In genomic region chr6:75481936-75482593, GRCh38 we compare ENCODE assay signal across 19 cellular contexts. TPM values are rescaled to one million over a fixed set of nuclear protein-coding genes. Genes with fewer than 3 reads are reported as not detected.
DNase-seq lines count a peak whose midpoint lies in the region; ATAC-seq, FAIRE-seq and TF ChIP-seq lines count a peak whose summit lies in the region.
"Had no signal": no experiment of that assay in that cellular context is flagged by ENCODE, and none has a peak within 500 bp of the region (broad histone marks: within the 10 kb centered on the region; RNA-seq: fewer than 3 reads in every experiment).

No MANE protein-coding gene starts in this region.

- no peak for TF ChIP-seq CTCF in GM12878 (IDR thresholded peaks at IDR 0.05 in 2 of 3, conservative IDR thresholded peaks at IDR 0.05 in 1 of 3; ENCODE audit: control insufficient read depth in 2 of 3, extremely low read depth in 1 of 3, insufficient read depth in 1 of 3, low read depth in 3 of 3, low read length in 3 of 3)
- TF ChIP-seq CTCF in heart right ventricle (IDR thresholded peaks at IDR 0.05): no peak
- TF ChIP-seq CTCF in RWPE1 (conservative IDR thresholded peaks at IDR 0.05; ENCODE audit: low read depth): no peak

- no peaks in the 10 kb centered on the region for H3K79me2 ChIP-seq in GM12878 (ENCODE audit: control insufficient read depth, insufficient read depth, low read length)

- H3K36me3 ChIP-seq in GM12878 (ENCODE audit: control insufficient read depth in 2 of 2, insufficient read depth in 2 of 2, low read length in 1 of 2): no peaks in the 10 kb centered on the region
- H3K36me3 ChIP-seq in heart right ventricle: peaks cover 0 to 3% (median 0%) of the 10 kb centered on the region in 9 donors
- peaks cover 0 to 2% of the 10 kb centered on the region in 2 donors for H3K36me3 ChIP-seq in stomach smooth muscle (ENCODE audit: control insufficient read depth in 2 of 2, insufficient read depth in 2 of 2, low read length in 2 of 2)
- H3K36me3 ChIP-seq: BE2C, upper lobe of left lung had no signal

- TF ChIP-seq POLR2A in GM12878 (IDR thresholded peaks at IDR 0.05; ENCODE audit: low read depth, low read length) (no peak), erythroblast (IDR thresholded peaks at IDR 0.05; ENCODE audit: low read length) (no peak)

- ATAC-seq in GM12878 (no peak), heart right ventricle (peak in 5 of 8 donors; percentile 45 to 71 (median 60)), HG03469 (IDR thresholded peaks at IDR 0.05; ENCODE audit: unreplicated experiment) (no peak)
- ATAC-seq: natural killer cell had no signal

- WGBS in GM12878 (ENCODE audit: insufficient coverage, insufficient replicate concordance, low lambda C conversion rate, missing lambda C conversion rate): 46% methylated on average over 4 of the region's 4 CpGs
- 52 to 59% methylated on average over 4 of the region's 4 CpGs for WGBS in heart right ventricle, 2 donors

- CTCF ChIA-PET in GM12878 (lab: Yijun Ruan, JAX): interaction anchor here (0.6 to 2.3 kb wide), 7 partner anchors 11 to 269 kb away, joined by 3 to 9 read pairs (median 3); partner anchors contain the start of gene FILIP1
- CTCF ChIA-PET in RWPE1 (lab: Yijun Ruan, JAX): no interaction called here

- in situ Hi-C loops in GM12878 (cut with MboI): no loop called here

- H3K9ac ChIP-seq in GM12878 (ENCODE audit: control insufficient read depth, insufficient read depth, low read length): no peak overlapping the region
- no peak overlapping the region for H3K9ac ChIP-seq in stomach smooth muscle (ENCODE audit: low read length in 2 of 2)

- BruUV-seq in GM12878 (replicated peaks; lab: Mats Ljungman, UMichigan): no TSS peak

- H3K27me3 ChIP-seq in GM12878 (replicated peaks in 1 of 2; ENCODE audit: control insufficient read depth in 2 of 2, insufficient read depth in 2 of 2, low read length in 1 of 2) (no peaks in the 10 kb centered on the region), heart right ventricle (no peaks in the 10 kb centered on the region), stomach smooth muscle (ENCODE audit: control insufficient read depth in 1 of 2, insufficient read depth in 2 of 2, low read length in 2 of 2) (no peaks in the 10 kb centered on the region)
- H3K27me3 ChIP-seq: upper lobe of left lung had no signal

- no peak overlapping the region for H3K4me2 ChIP-seq in GM12878 (ENCODE audit: control insufficient read depth, insufficient read depth)

- RAD21 ChIA-PET in GM12878 (lab: Charles Lee; ENCODE audit: unreplicated experiment): interaction anchor here (1.0 to 1.6 kb wide), 5 partner anchors 11 to 216 kb away, joined by 3 to 14 read pairs (median 3); partner anchors contain the start of gene FILIP1

- TF ChIP-seq RAD21 in GM12878 (IDR thresholded peaks at IDR 0.05; ENCODE audit: insufficient read depth, low read depth, low read length): no peak

- H3K4me3 ChIP-seq in GM12878 (no peak overlapping the region), heart right ventricle (no peak overlapping the region), stomach smooth muscle (ENCODE audit: low read length in 2 of 2) (no peak overlapping the region)
- H3K4me3 ChIP-seq: upper lobe of left lung had no signal

- TF ChIP-seq EP300 in GM12878 (IDR thresholded peaks at IDR 0.05; ENCODE audit: borderline replicate concordance in 1 of 2, control insufficient read depth in 1 of 2, low read depth in 2 of 2, low read length in 2 of 2): no peak

- H3K4me1 ChIP-seq in GM12878 (ENCODE audit: control insufficient read depth, insufficient read depth, low read length) (0 out of 2 replicates have a peak, but pooled peaks cover 4% of the 10 kb centered on the region), heart right ventricle (peaks cover 7 to 96% (median 75%) of the 10 kb centered on the region in 9 donors), stomach smooth muscle (ENCODE audit: control insufficient read depth, insufficient read depth, low read length) (peaks cover 12% of the 10 kb centered on the region)
- H3K4me1 ChIP-seq: BE2C had no signal

- SMC1A ChIA-PET in GM12878 (lab: Charles Lee; ENCODE audit: uncharacterized antibody, unreplicated experiment): interaction anchor here (0.8 to 6.1 kb wide), 14 partner anchors 8 to 133 kb away, joined by 3 to 64 read pairs (median 3); partner anchors contain the start of gene FILIP1

- H3K27ac ChIP-seq in GM12878 (ENCODE audit: control insufficient read depth, insufficient read depth): no peak overlapping the region
- H3K27ac ChIP-seq in heart right ventricle: peak overlapping the region in 8 of 10 donors; percentile 28 to 76 (median 64)
- H3K27ac ChIP-seq in stomach smooth muscle (ENCODE audit: low read length): peak overlapping the region; percentile 72
- H3K27ac ChIP-seq in RWPE1: no peak overlapping the region

- peak; percentile 7 for FAIRE-seq in GM12878 (lab: Jason Lieb, UNC)

- POLR2A ChIA-PET in GM12878 (lab: Charles Lee): interaction anchor here (0.6 to 1.7 kb wide), 5 partner anchors 10 to 270 kb away, joined by 3 to 8 read pairs (median 4); partner anchors contain the start of gene FILIP1
- POLR2A ChIA-PET in RWPE1 (lab: Yijun Ruan, JAX; ENCODE audit: low non-redundant PET): no interaction called here

- DNase-seq in GM03348 (ENCODE audit: low spot score) (peak; percentile 15), GM12878 (ENCODE audit: low read depth, low spot score) (no peak), heart right ventricle (no peak), NCI-H1930 (lab: John Stamatoyannopoulos, UW) (no peak), erythroblast (lab: John Stamatoyannopoulos, UW) (no peak), RWPE1 (ENCODE audit: low spot score) (no peak)
- DNase-seq: activated CD4-positive, CD25-positive, alpha-beta regulatory T cell treated with anti-CD3 and anti-CD28 coated beads, Interleukin-2, amount 50 U/mL, for 72 hours; activated CD8-positive, alpha-beta memory T cell treated with anti-CD3 and anti-CD28 coated beads, Interleukin-2, amount 50 U/mL, for 48 hours; activated naive CD4-positive, alpha-beta T cell treated with anti-CD3 and anti-CD28 coated beads, Interleukin-2, amount 10 ng/mL, durations not matched to agents 7 days and 5 days; BE2C; GOT3; MV-4-11; natural killer cell; RPMI8226; stimulated activated CD4-positive, alpha-beta T cell treated with anti-CD3 and anti-CD28 coated beads, Interleukin-2, amount 100 ng/mL, for 48 hours; T-helper 2 cell; upper lobe of left lung had no signal

- intact Hi-C loops in GM12878 (cut with micrococcal nuclease; ENCODE audit: unreplicated experiment): no loop called here
- intact Hi-C loops in heart right ventricle (cut with DNase I): loop anchor here in 1 of 10 donors (10.0 kb wide), 1 partner anchor 47 kb away; no protein-coding TSS in a partner anchor

- H2AFZ ChIP-seq in GM12878 (ENCODE audit: control insufficient read depth, low read depth, low read length): no peak overlapping the region

- no peaks in the 10 kb centered on the region for H3K9me3 ChIP-seq in GM12878 (replicated peaks; ENCODE audit: control insufficient read depth, insufficient read depth, low read length)
- H3K9me3 ChIP-seq in heart right ventricle: no peaks in the 10 kb centered on the region
- H3K9me3 ChIP-seq in stomach smooth muscle (ENCODE audit: control insufficient read depth in 2 of 2, low read length in 2 of 2): no peaks in the 10 kb centered on the region
- H3K9me3 ChIP-seq: BE2C, upper lobe of left lung had no signal

- no peaks in the 10 kb centered on the region for H4K20me1 ChIP-seq in GM12878 (ENCODE audit: control insufficient read depth, insufficient read depth)

TF ChIP-seq in GM12878, 131 proteins besides CTCF, POLR2A, EP300 and RAD21:
- TF ChIP-seq TCF7 (IDR thresholded peaks at IDR 0.05; ENCODE audit: borderline replicate concordance) (no peak), TAF1 (IDR thresholded peaks at IDR 0.05; ENCODE audit: borderline replicate concordance, low read depth, low read length) (no peak), BHLHE40 (IDR thresholded peaks at IDR 0.05; ENCODE audit: borderline replicate concordance in 1 of 2, low read depth in 2 of 2, low read length in 1 of 2) (peak in 1 of 2 experiments; percentile 21; a peak in 1 of 4 replicates)

RNA-seq across cellular contexts. Expression of gene FILIP1, which starts 11.5 kb away (rescaled TPM):
- total RNA-seq in GM12878 (2013; cell fraction: nucleolus; rRNA removed): 2.8 and 3.3 TPM in 2 replicates
- total RNA-seq in GM12878 (2014; rRNA removed) (0.56 and 0.71 TPM in 2 replicates), GM12878 (2014; rRNA removed; fragmentation: Illumina TruSeq; extraction: Trizol) (0.92 and 0.98 TPM in 2 replicates), GM12878 (2021) (0.43 and 0.54 TPM in 2 replicates), heart right ventricle (100 to 1,000 TPM; 112 to 269 (median 205) TPM)
- polyA plus RNA-seq in GM12878 (2011; ENCODE audit: low read depth): 0.14 TPM
- polyA plus RNA-seq in GM12878 (2011; rRNA removed) (2.0 and 3.1 TPM in 2 replicates), GM12878 (2014; fragmentation: Illumina TruSeq; extraction: Trizol) (0.48 and 0.74 TPM in 2 replicates), GM12878 (2014; fragmentation: Nextera tagmentation; extraction: Ambion mirVana) (under 1 TPM; 0.23 to 0.33 TPM), GM12878 (2014; rRNA removed) (0.25 and 0.32 TPM in 2 replicates), GM12878 (2016; fragmentation: Nextera tagmentation; extraction: Ambion mirVana) (under 1 TPM; 0.29 to 0.40 TPM), heart right ventricle (10 to 100 TPM; 16.8 to 73.2 TPM)
- polyA plus RNA-seq in GM12878 (2011; cell fraction: cytosol; rRNA removed): 1.0 and 1.2 TPM in 2 replicates
- 1.0 and 1.3 TPM in 2 replicates for polyA plus RNA-seq in GM12878 (2011; cell fraction: nucleus; rRNA removed)
- polyA plus RNA-seq in GM12878 (2012): 0.15 and 0.25 TPM in 2 replicates
- polyA minus RNA-seq in GM12878 (2011; rRNA and poly(A)+ RNA removed): 2.9 and 3.3 TPM in 2 replicates
- polyA minus RNA-seq in GM12878 (2011; cell fraction: cytosol; rRNA and poly(A)+ RNA removed): 0.94 and 1.2 TPM in 2 replicates
- polyA minus RNA-seq in GM12878 (2011; cell fraction: nucleus; rRNA and poly(A)+ RNA removed): 1.3 and 1.5 TPM in 2 replicates
- total RNA-seq: natural killer cell had no signal

Comparison
In these comparisons a context has a peak if more than half of its experiments do, and no peak if none do; other contexts are left out.
1. ATAC-seq: peak in heart right ventricle (5 of 8); none in GM12878 (single experiment) and HG03469 (single experiment).
2. H3K27ac ChIP-seq: peak in heart right ventricle (8 of 10) and stomach smooth muscle (single experiment); none in GM12878 (single experiment) and RWPE1 (single experiment).
3. RNA of gene FILIP1, which starts 11.5 kb away (total RNA-seq): 112 to 269 TPM in heart right ventricle; 0.43 to 3.3 TPM in GM12878; every median in the first group is over 10 times any median in the second.